ENCODE assay signal across 1 cellular context in the genomic region with DNA sequence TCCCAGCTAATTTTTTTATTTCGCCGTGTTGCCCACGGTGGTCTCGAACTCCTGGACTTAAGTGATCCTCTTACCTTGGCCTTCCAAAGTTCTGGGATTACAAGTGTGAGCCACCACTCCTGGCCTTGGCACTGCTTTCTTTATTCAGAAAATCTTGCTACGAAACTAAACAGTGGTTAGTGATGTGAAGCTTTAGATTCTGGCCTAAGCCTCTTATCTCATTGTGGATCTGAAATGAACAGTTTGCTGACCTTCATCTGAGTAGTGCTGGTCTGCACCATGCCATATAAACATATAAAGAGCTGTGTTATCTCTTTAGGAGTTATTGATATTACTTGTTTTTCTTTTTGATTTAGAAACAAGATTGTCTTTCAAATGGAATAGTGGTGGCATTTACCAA.
TF ChIP-seq lines count a peak whose summit lies in the region.

No MANE protein-coding gene starts in this region.

TF ChIP-seq in GM23338, 12 proteins besides CTCF, POLR2A, EP300 and RAD21 (continued from another document):
- TF ChIP-seq, protein P1, sequence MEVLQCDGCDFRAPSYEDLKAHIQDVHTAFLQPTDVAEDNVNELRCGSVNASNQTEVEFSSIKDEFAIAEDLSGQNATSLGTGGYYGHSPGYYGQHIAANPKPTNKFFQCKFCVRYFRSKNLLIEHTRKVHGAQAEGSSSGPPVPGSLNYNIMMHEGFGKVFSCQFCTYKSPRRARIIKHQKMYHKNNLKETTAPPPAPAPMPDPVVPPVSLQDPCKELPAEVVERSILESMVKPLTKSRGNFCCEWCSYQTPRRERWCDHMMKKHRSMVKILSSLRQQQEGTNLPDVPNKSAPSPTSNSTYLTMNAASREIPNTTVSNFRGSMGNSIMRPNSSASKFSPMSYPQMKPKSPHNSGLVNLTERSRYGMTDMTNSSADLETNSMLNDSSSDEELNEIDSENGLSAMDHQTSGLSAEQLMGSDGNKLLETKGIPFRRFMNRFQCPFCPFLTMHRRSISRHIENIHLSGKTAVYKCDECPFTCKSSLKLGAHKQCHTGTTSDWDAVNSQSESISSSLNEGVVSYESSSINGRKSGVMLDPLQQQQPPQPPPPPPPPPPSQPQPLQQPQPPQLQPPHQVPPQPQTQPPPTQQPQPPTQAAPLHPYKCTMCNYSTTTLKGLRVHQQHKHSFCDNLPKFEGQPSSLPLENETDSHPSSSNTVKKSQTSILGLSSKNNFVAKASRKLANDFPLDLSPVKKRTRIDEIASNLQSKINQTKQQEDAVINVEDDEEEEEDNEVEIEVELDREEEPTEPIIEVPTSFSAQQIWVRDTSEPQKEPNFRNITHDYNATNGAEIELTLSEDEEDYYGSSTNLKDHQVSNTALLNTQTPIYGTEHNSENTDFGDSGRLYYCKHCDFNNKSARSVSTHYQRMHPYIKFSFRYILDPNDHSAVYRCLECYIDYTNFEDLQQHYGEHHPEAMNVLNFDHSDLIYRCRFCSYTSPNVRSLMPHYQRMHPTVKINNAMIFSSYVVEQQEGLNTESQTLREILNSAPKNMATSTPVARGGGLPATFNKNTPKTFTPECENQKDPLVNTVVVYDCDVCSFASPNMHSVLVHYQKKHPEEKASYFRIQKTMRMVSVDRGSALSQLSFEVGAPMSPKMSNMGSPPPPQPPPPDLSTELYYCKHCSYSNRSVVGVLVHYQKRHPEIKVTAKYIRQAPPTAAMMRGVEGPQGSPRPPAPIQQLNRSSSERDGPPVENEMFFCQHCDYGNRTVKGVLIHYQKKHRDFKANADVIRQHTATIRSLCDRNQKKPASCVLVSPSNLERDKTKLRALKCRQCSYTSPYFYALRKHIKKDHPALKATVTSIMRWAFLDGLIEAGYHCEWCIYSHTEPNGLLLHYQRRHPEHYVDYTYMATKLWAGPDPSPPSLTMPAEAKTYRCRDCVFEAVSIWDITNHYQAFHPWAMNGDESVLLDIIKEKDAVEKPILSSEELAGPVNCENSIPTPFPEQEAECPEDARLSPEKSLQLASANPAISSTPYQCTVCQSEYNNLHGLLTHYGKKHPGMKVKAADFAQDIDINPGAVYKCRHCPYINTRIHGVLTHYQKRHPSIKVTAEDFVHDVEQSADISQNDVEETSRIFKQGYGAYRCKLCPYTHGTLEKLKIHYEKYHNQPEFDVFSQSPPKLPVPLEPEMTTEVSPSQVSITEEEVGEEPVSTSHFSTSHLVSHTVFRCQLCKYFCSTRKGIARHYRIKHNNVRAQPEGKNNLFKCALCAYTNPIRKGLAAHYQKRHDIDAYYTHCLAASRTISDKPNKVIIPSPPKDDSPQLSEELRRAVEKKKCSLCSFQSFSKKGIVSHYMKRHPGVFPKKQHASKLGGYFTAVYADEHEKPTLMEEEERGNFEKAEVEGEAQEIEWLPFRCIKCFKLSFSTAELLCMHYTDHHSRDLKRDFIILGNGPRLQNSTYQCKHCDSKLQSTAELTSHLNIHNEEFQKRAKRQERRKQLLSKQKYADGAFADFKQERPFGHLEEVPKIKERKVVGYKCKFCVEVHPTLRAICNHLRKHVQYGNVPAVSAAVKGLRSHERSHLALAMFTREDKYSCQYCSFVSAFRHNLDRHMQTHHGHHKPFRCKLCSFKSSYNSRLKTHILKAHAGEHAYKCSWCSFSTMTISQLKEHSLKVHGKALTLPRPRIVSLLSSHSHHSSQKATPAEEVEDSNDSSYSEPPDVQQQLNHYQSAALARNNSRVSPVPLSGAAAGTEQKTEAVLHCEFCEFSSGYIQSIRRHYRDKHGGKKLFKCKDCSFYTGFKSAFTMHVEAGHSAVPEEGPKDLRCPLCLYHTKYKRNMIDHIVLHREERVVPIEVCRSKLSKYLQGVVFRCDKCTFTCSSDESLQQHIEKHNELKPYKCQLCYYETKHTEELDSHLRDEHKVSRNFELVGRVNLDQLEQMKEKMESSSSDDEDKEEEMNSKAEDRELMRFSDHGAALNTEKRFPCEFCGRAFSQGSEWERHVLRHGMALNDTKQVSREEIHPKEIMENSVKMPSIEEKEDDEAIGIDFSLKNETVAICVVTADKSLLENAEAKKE (CRISPR knock-in tag; IDR thresholded peaks at IDR 0.05) = no peak
- no peak for TF ChIP-seq EZH2phosphoT487 (IDR thresholded peaks at IDR 0.05; ENCODE audit: unreplicated experiment)
- TF ChIP-seq NANOG (IDR thresholded peaks at IDR 0.05; ENCODE audit: borderline replicate concordance) = no peak
- TF ChIP-seq ZNF331 (CRISPR knock-in tag; IDR thresholded peaks at IDR 0.05; ENCODE audit: low read depth) = no peak
- no peak for TF ChIP-seq EZH2 (IDR thresholded peaks at IDR 0.05; ENCODE audit: low read depth, unreplicated experiment)
TF ChIP-seq in GM23338: peak in this region for 0.
